In the genomic region with DNA sequence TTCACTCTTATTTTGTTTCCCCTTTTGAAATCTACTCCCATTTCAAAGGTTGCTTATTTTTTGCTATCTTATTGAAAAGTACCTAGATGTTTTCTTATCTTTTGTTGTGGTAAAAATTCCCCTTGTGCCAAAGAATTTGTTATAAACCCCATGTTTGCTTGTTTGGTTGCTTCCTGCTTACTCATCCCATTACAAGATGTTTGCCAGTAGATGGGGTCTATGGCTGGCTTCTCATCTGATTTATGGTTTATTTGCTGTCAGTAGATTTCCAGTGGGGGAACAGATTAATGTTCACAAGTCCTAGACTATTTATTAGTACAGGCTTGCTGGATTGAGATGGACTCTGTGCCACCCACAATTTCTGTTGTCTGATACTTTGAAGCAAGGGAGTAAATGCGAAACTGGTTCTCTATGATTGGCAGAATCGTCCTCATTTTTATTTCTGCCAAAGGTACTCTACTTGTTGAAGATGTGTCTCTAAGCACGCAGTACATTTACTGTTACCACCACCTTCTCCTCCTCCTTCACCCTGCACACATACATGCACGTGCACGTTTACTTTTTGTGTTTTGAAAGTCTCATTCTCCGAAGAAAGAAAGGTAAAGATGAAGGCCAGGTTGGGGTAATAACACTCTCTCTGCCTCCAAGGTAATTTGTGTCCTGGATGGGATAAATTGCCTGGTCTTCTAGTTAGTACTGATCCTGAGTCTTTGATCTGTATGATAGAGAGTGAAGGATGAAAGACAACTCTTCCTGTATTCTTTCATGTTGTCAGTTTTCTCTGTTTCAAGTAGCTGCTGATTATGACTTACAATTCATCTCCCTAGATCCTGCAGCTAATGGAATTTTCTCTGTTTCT, we compare ENCODE assay signal across 8 cellular contexts.
DNase-seq lines count a peak whose midpoint lies in the region; FAIRE-seq and TF ChIP-seq lines count a peak whose summit lies in the region.

No MANE protein-coding gene starts in this region.

- in situ Hi-C loops in ACHN (cut with HindIII; ENCODE audit: low pct_ligation_motif_present, low pct_unique_long_range_greater_than_20kb, low sequenced_read_pairs) = no loop called here
- in situ Hi-C loops in GM13976 (cut with MboI; ENCODE audit: low sequenced_read_pairs, unreplicated experiment) = no loop called here

- no TSS peak for BruUV-seq in MCF 10A (replicated peaks; lab: Mats Ljungman, UMichigan)

- no peak for FAIRE-seq in RCC 7860 (lab: Jason Lieb, UNC)

- no peaks in the 10 kb centered on the region for H3K36me3 ChIP-seq in breast epithelium

- no peaks in the 10 kb centered on the region for H3K36me3 Mint-ChIP-seq in MCF 10A (ENCODE audit: insufficient read depth, unreplicated experiment)

- H3K4me1 Mint-ChIP-seq in MCF 10A (ENCODE audit: insufficient read depth, unreplicated experiment) = peaks cover 6% of the 10 kb centered on the region

- intact Hi-C loops in MCF 10A (cut with micrococcal nuclease) (no loop called here), breast epithelium (cut with DNase I; ENCODE audit: low total_unique reads) (no loop called here)

- no peak overlapping the region for H3K4me3 Mint-ChIP-seq in MCF 10A (ENCODE audit: unreplicated experiment)

- no peaks in the 10 kb centered on the region for H3K27me3 Mint-ChIP-seq in MCF 10A (ENCODE audit: insufficient read depth, unreplicated experiment)

- H3K9me3 Mint-ChIP-seq in MCF 10A (ENCODE audit: unreplicated experiment) = peaks cover 7% of the 10 kb centered on the region

- no peak overlapping the region for H3K27ac Mint-ChIP-seq in MCF 10A (ENCODE audit: low read depth, unreplicated experiment)

- no peak for TF ChIP-seq CTCF in MCF 10A (IDR thresholded peaks at IDR 0.05; ENCODE audit: unreplicated experiment)
- TF ChIP-seq CTCF in breast epithelium (IDR thresholded peaks at IDR 0.05) = no peak
- no peak for TF ChIP-seq CTCF in GM13976 (IDR thresholded peaks at IDR 0.05; ENCODE audit: borderline replicate concordance, control extremely low read depth, extremely low read depth, insufficient read depth, missing control alignments)

- no peak overlapping the region for H3K4me3 ChIP-seq in breast epithelium

- H3K9me3 ChIP-seq in breast epithelium = no peaks in the 10 kb centered on the region

- H3K4me1 ChIP-seq in breast epithelium = no peaks in the 10 kb centered on the region

- CTCF ChIA-PET in MCF 10A (lab: Yijun Ruan, JAX) = no interaction called here

- POLR2A ChIA-PET in MCF 10A (lab: Yijun Ruan, JAX) = interaction anchor here (0.9 kb wide), 1 partner anchor 30 kb away, joined by 4 read pairs; no protein-coding TSS in a partner anchor

- H3K27me3 ChIP-seq in breast epithelium = no peaks in the 10 kb centered on the region

- TF ChIP-seq POLR2A in breast epithelium (IDR thresholded peaks at IDR 0.05) (no peak), erythroblast (IDR thresholded peaks at IDR 0.05; ENCODE audit: low read length) (no peak)

- DNase-seq in MCF 10A (ENCODE audit: unreplicated experiment) (peak; percentile 12), breast epithelium (ENCODE audit: low spot score in 2 of 2) (no peak), RCC 7860 (ENCODE audit: low spot score) (peak; percentile 26), erythroblast (lab: John Stamatoyannopoulos, UW) (peak; percentile 51 to 56), GM19240 (ENCODE audit: insufficient read length, low spot score) (no peak), ACHN (no peak), GM13976 (ENCODE audit: low spot score) (no peak)
- DNase-seq in activated naive CD4-positive, alpha-beta T cell treated with anti-CD3 and anti-CD28 coated beads, Interleukin-2, amount 50 U/mL, for 16 hours = no peak

- no peak overlapping the region for H3K27ac ChIP-seq in breast epithelium

Comparison
In these comparisons a context has a peak if more than half of its experiments do, and no peak if none do; other contexts are left out.
1. DNase-seq: peak in MCF 10A (single experiment), RCC 7860 (single experiment) and erythroblast (2 of 2); none in breast epithelium (0 of 2), GM19240 (single experiment), activated naive CD4-positive, alpha-beta T cell treated with anti-CD3 and anti-CD28 coated beads, Interleukin-2, amount 50 U/mL, for 16 hours (single experiment), ACHN (single experiment) and GM13976 (single experiment).